Comparison of ENCODE assay signal across 13 cellular contexts in genomic region chr6:113461153-113461897, GRCh38.
DNase-seq lines count a peak whose midpoint lies in the region; TF ChIP-seq lines count a peak whose summit lies in the region.
"Had no signal": no experiment of that assay in that cellular context is flagged by ENCODE, and none has a peak within 500 bp of the region (broad histone marks: within the 10 kb centered on the region; RNA-seq: fewer than 3 reads in every experiment).

No MANE protein-coding gene starts in this region.

- no peaks in the 10 kb centered on the region for H3K9me2 ChIP-seq in MM.1S (replicated peaks; ENCODE audit: insufficient read depth, low read length)

- no peaks in the 10 kb centered on the region for H3K27me3 Mint-ChIP-seq in osteocyte (ENCODE audit: unreplicated experiment)

- H3K9me3 ChIP-seq in MM.1S (replicated peaks; ENCODE audit: insufficient read depth, low read length): no peaks in the 10 kb centered on the region
- H3K9me3 ChIP-seq: SJSA1 had no signal

- H4K20me1 ChIP-seq in MM.1S (ENCODE audit: insufficient read depth, low read length): no peaks in the 10 kb centered on the region

- TF ChIP-seq CTCF in GM12872 (IDR thresholded peaks at IDR 0.05; ENCODE audit: insufficient read depth, low read depth, low read length): peak; percentile 27; the same call in 1 of the 3 replicates
- 0 out of 2 replicates have a peak, but pooled peaks have one; percentile 8 for TF ChIP-seq CTCF in MM.1S (IDR thresholded peaks at IDR 0.05; ENCODE audit: low read length)
- peak; percentile 59 for TF ChIP-seq CTCF in choroid plexus epithelial cell (conservative IDR thresholded peaks at IDR 0.05; ENCODE audit: low read depth, low read length)
- TF ChIP-seq CTCF in osteocyte (IDR thresholded peaks at IDR 0.05): peak; percentile 41

- peaks cover 44% of the 10 kb centered on the region for H3K4me1 Mint-ChIP-seq in osteocyte (ENCODE audit: unreplicated experiment)
- H3K4me1 Mint-ChIP-seq: activated CD4-positive, alpha-beta T cell treated with anti-CD3 and anti-CD28 coated beads, Interleukin-2, amount 10 ng/mL, durations not matched to agents 7 days and 5 days; naive thymus-derived CD8-positive, alpha-beta T cell had no signal

- H3K36me3 ChIP-seq in MM.1S (replicated peaks; ENCODE audit: insufficient read depth, low read length): no peaks in the 10 kb centered on the region
- H3K36me3 ChIP-seq: SJSA1 had no signal

- no peak overlapping the region for H2AFZ ChIP-seq in MM.1S (ENCODE audit: low read length)

- H3K9me3 Mint-ChIP-seq in osteocyte (ENCODE audit: unreplicated experiment): peaks cover 7% of the 10 kb centered on the region
- H3K9me3 Mint-ChIP-seq: activated CD4-positive, alpha-beta T cell treated with anti-CD3 and anti-CD28 coated beads, Interleukin-2, amount 10 ng/mL, durations not matched to agents 7 days and 5 days had no signal

- no peaks in the 10 kb centered on the region for H3F3A ChIP-seq in MM.1S (ENCODE audit: insufficient read depth, low read length)

- no peaks in the 10 kb centered on the region for H3K79me2 ChIP-seq in MM.1S (ENCODE audit: low read length)

- no peaks in the 10 kb centered on the region for H3K4me1 ChIP-seq in MM.1S (ENCODE audit: low read length)

- H3K27me3 ChIP-seq in MM.1S (replicated peaks; ENCODE audit: insufficient read depth, low read length): no peaks in the 10 kb centered on the region
- H3K27me3 ChIP-seq: SJSA1 had no signal

- no peak overlapping the region for H3K4me2 ChIP-seq in MM.1S (ENCODE audit: low read depth, low read length)

- H3K4me3 ChIP-seq in MM.1S (ENCODE audit: low read length) (no peak overlapping the region), choroid plexus epithelial cell (ENCODE audit: low read depth, low read length) (no peak overlapping the region)
- H3K4me3 ChIP-seq: SJSA1 had no signal

- H3K9ac ChIP-seq in MM.1S (ENCODE audit: low read length): no peak overlapping the region

- H3K36me3 Mint-ChIP-seq in osteocyte (ENCODE audit: unreplicated experiment): no peaks in the 10 kb centered on the region
- H3K36me3 Mint-ChIP-seq: naive thymus-derived CD8-positive, alpha-beta T cell had no signal

- no peak overlapping the region for H3K27ac Mint-ChIP-seq in osteocyte (ENCODE audit: unreplicated experiment)
- H3K27ac Mint-ChIP-seq: activated CD4-positive, alpha-beta T cell treated with anti-CD3 and anti-CD28 coated beads, Interleukin-2, amount 10 ng/mL, durations not matched to agents 7 days and 5 days; naive thymus-derived CD8-positive, alpha-beta T cell had no signal

- H3K4me3 Mint-ChIP-seq in osteocyte (ENCODE audit: unreplicated experiment): no peak overlapping the region
- H3K4me3 Mint-ChIP-seq: activated CD4-positive, alpha-beta T cell treated with anti-CD3 and anti-CD28 coated beads, Interleukin-2, amount 10 ng/mL, durations not matched to agents 7 days and 5 days; naive thymus-derived CD8-positive, alpha-beta T cell had no signal

- no peak overlapping the region for H3K27ac ChIP-seq in MM.1S (ENCODE audit: low read length)
- H3K27ac ChIP-seq: SJSA1 had no signal

- no peak for DNase-seq in MM.1S
- peak; percentile 44 for DNase-seq in choroid plexus epithelial cell (ENCODE audit: low read depth)
- DNase-seq in osteocyte (ENCODE audit: extremely low spot score, unreplicated experiment): no peak
- DNase-seq in NCI-H2196 treated with DMSO at 0.1 percent for 48 hours (lab: John Stamatoyannopoulos, UW; ENCODE audit: unreplicated experiment): no peak
- no peak for DNase-seq in NCI-H1048 (lab: John Stamatoyannopoulos, UW)
- no peak for DNase-seq in NCI-H187 treated with DMSO at 0.1 percent for 48 hours (lab: John Stamatoyannopoulos, UW)
- DNase-seq: activated CD4-positive, alpha-beta T cell treated with anti-CD3 and anti-CD28 coated beads, Interleukin-2, amount 10 ng/mL, durations not matched to agents 7 days and 5 days; activated naive CD4-positive, alpha-beta T cell treated with anti-CD3 and anti-CD28 coated beads, Interleukin-2, amount 50 U/mL, for 16 hours; naive thymus-derived CD8-positive, alpha-beta T cell; NCI-H2081 treated with DMSO at 0.1 percent for 48 hours; stimulated activated naive CD8-positive, alpha-beta T cell treated with anti-CD3 and anti-CD28 coated beads, Interleukin-15, Interleukin-2, amounts not matched to agents 100 U/mL and 50 U/mL, for 24 hours had no signal

Comparison
In these comparisons a context has a peak if more than half of its experiments do, and no peak if none do; other contexts are left out.
1. CTCF ChIP-seq: peak in every context shown above with its lines; median percentile 59 in choroid plexus epithelial cell; 41 in osteocyte; 27 in GM12872; 8 in MM.1S.